Comparison of ENCODE assay signal across 8 cellular contexts in genomic region chr7:29345590-29345989, GRCh38.
DNase-seq lines count a peak whose midpoint lies in the region; ATAC-seq, FAIRE-seq and TF ChIP-seq lines count a peak whose summit lies in the region.

No MANE protein-coding gene starts in this region.

- H3K36me3 ChIP-seq in Panc1 (ENCODE audit: control insufficient read depth, insufficient read depth, low read length) (no peaks in the 10 kb centered on the region), pancreas (no peaks in the 10 kb centered on the region)

- in situ Hi-C loops in Panc1 (cut with HindIII; ENCODE audit: low pct_unique_long_range_greater_than_20kb, low sequenced_read_pairs): no loop called here

- H3K4me3 ChIP-seq in Panc1 (ENCODE audit: low read depth in 2 of 2, low read length in 2 of 2): no peak overlapping the region
- no peak overlapping the region for H3K4me3 ChIP-seq in pancreas

- H3K9me3 ChIP-seq in Panc1 (ENCODE audit: control insufficient read depth, insufficient read depth, low read depth, low read length): no peaks in the 10 kb centered on the region
- H3K9me3 ChIP-seq in pancreas: no peaks in the 10 kb centered on the region

- CTCF ChIA-PET in Panc1 (lab: Charles Lee): interaction anchor here (1.0 kb wide), 1 partner anchor 232 kb away, joined by 5 read pairs; no protein-coding TSS in a partner anchor

- no peaks in the 10 kb centered on the region for H3K4me1 ChIP-seq in Panc1 (ENCODE audit: control insufficient read depth, insufficient read depth, low read length)
- peaks cover 12 to 19% (median 17%) of the 10 kb centered on the region in 3 donors for H3K4me1 ChIP-seq in pancreas

- no peak for FAIRE-seq in pancreas (lab: Jason Lieb, UNC)
- FAIRE-seq in GM12891 (lab: Jason Lieb, UNC): no peak

- peak; percentile 52 for DNase-seq in A172 (ENCODE audit: low spot score)
- DNase-seq in GM10266 (ENCODE audit: extremely low spot score): no peak
- DNase-seq in Panc1 (ENCODE audit: low read depth, low spot score): no peak
- DNase-seq in erythroblast (lab: John Stamatoyannopoulos, UW): peak; percentile 12 to 37
- peak in 5 of 6 donors; percentile 32 to 70 (median 51) for DNase-seq in pancreas
- no peak for DNase-seq in GM12891 (ENCODE audit: insufficient read length, low spot score)
- DNase-seq in omental fat pad (ENCODE audit: low spot score): no peak

- no TSS peak for BruUV-seq in Panc1 (replicated peaks; lab: Mats Ljungman, UMichigan)

- peak; percentile 70; the same call in 1 of the 2 replicates for ATAC-seq in Panc1
- peak; percentile 64 to 87 (median 80) for ATAC-seq in pancreas
- no peak for ATAC-seq in omental fat pad (ENCODE audit: low FRiP score)
- no peak for ATAC-seq in GM18870 (IDR thresholded peaks at IDR 0.05; ENCODE audit: unreplicated experiment)

- TF ChIP-seq POLR2A in erythroblast (IDR thresholded peaks at IDR 0.05; ENCODE audit: low read length) (no peak), GM12891 (IDR thresholded peaks at IDR 0.05; ENCODE audit: low read depth, low read length) (no peak)

- H3K27me3 ChIP-seq in Panc1 (ENCODE audit: control insufficient read depth, insufficient read depth, low read length) (peaks cover 12% of the 10 kb centered on the region), pancreas (no peaks in the 10 kb centered on the region)

- peak; percentile 7 for TF ChIP-seq CTCF in GM10266 (IDR thresholded peaks at IDR 0.05; ENCODE audit: control insufficient read depth, insufficient read depth, low read depth, missing control alignments)
- TF ChIP-seq CTCF in Panc1 (IDR thresholded peaks at IDR 0.05): peak; percentile 51
- peak in 3 of 4 donors; percentile 15 to 28 (median 21) for TF ChIP-seq CTCF in pancreas (IDR thresholded peaks at IDR 0.05)
- TF ChIP-seq CTCF in omental fat pad (IDR thresholded peaks at IDR 0.05): no peak

- H3K27ac ChIP-seq in Panc1 (ENCODE audit: low read length) (no peak overlapping the region), pancreas (no peak overlapping the region)

- intact Hi-C loops in Panc1 (cut with micrococcal nuclease; ENCODE audit: unreplicated experiment) (no loop called here), pancreas (cut with DNase I) (loop anchor here in 1 of 3 donors (10.0 kb wide), 1 partner anchor 151 kb away; the partner anchor contains the start of gene CHN2)

- 70 to 84% methylated on average over 9 of the region's 9 CpGs for WGBS in pancreas, 2 donors

- POLR2A ChIA-PET in Panc1 (lab: Charles Lee): no interaction called here

TF ChIP-seq in GM12891, 5 proteins besides CTCF, POLR2A, EP300 and RAD21:
- TF ChIP-seq SPI1 (IDR thresholded peaks at IDR 0.05; ENCODE audit: low read depth, low read length): no peak
- no peak for TF ChIP-seq POLR2AphosphoS5 (IDR thresholded peaks at IDR 0.05; ENCODE audit: low read depth, low read length)
- TF ChIP-seq TAF1 (IDR thresholded peaks at IDR 0.05; ENCODE audit: low read depth, low read length): no peak
- TF ChIP-seq POU2F2 (IDR thresholded peaks at IDR 0.05; ENCODE audit: low read depth, low read length): no peak
- TF ChIP-seq PAX5 (IDR thresholded peaks at IDR 0.05; ENCODE audit: insufficient read depth, low read length, severe bottlenecking): no peak

Comparison
In these comparisons a context has a peak if more than half of its experiments do, and no peak if none do; other contexts are left out.
1. DNase-seq: peak in A172 (single experiment), erythroblast (2 of 2) and pancreas (5 of 6); none in GM10266 (single experiment), Panc1 (single experiment), GM12891 (single experiment) and omental fat pad (single experiment).
2. CTCF ChIP-seq: peak in GM10266 (single experiment), Panc1 (single experiment) and pancreas (3 of 4); none in omental fat pad (0 of 3).
3. ATAC-seq: peak in Panc1 (single experiment) and pancreas (4 of 4); none in omental fat pad (single experiment) and GM18870 (single experiment).